Comparison of ENCODE assay signal across 2 cellular contexts in genomic region chr12:121536058-121536928, GRCh38.
A peak's percentile ranks its signal among the peaks of the same experiment; 100 is the strongest.
TF ChIP-seq lines count a peak whose summit lies in the region.

No MANE protein-coding gene starts in this region.

TF ChIP-seq in HEK293, 187 proteins besides CTCF, POLR2A, EP300 and RAD21 (continued from another document and continues in another):
- TF ChIP-seq HIC1 (tag by site-specific recombination; IDR thresholded peaks at IDR 0.05) (peak; percentile 25; the same call in 1 of the 2 replicates), MYNN (tag by site-specific recombination; IDR thresholded peaks at IDR 0.05; ENCODE audit: borderline replicate concordance) (peak; percentile 99), ZNF501 (tag by site-specific recombination; IDR thresholded peaks at IDR 0.05) (no peak), ZBTB21 (tag by site-specific recombination; IDR thresholded peaks at IDR 0.05) (no peak), ZNF16 (tag by site-specific recombination; IDR thresholded peaks at IDR 0.05; ENCODE audit: low read depth) (no peak), ZNF184 (tag by site-specific recombination; IDR thresholded peaks at IDR 0.05) (no peak), BCL6B (tag by site-specific recombination; IDR thresholded peaks at IDR 0.05) (no peak), RBAK (tag by site-specific recombination; IDR thresholded peaks at IDR 0.05) (no peak), KLF10 (tag by site-specific recombination; IDR thresholded peaks at IDR 0.05) (no peak), ZNF433 (tag by site-specific recombination; IDR thresholded peaks at IDR 0.05; ENCODE audit: low read depth) (no peak), ZNF146 (tag by site-specific recombination; IDR thresholded peaks at IDR 0.05) (no peak), ZNF354C (tag by site-specific recombination; IDR thresholded peaks at IDR 0.05; ENCODE audit: borderline replicate concordance, low read depth) (no peak), ZNF416 (tag by site-specific recombination; IDR thresholded peaks at IDR 0.05) (no peak), ZFHX2 (tag by site-specific recombination; conservative IDR thresholded peaks at IDR 0.05) (no peak), ZNF157 (tag by site-specific recombination; IDR thresholded peaks at IDR 0.05) (no peak), ZNF221 (tag by site-specific recombination; IDR thresholded peaks at IDR 0.05; ENCODE audit: borderline replicate concordance) (no peak), ZNF514 (tag by site-specific recombination; IDR thresholded peaks at IDR 0.05) (no peak), ZBTB44 (tag by site-specific recombination; IDR thresholded peaks at IDR 0.05) (no peak), ZNF777 (tag by site-specific recombination; IDR thresholded peaks at IDR 0.05; ENCODE audit: borderline replicate concordance) (no peak), ZNF24 (tag by site-specific recombination; IDR thresholded peaks at IDR 0.05) (no peak), ZNF426 (tag by site-specific recombination; IDR thresholded peaks at IDR 0.05) (no peak), ZNF692 (tag by site-specific recombination; IDR thresholded peaks at IDR 0.05) (0 out of 2 replicates have a peak, but pooled peaks have one; percentile 12), ZNF341 (tag by site-specific recombination; IDR thresholded peaks at IDR 0.05; ENCODE audit: low read depth) (peak; percentile 84), SALL2 (tag by site-specific recombination; IDR thresholded peaks at IDR 0.05; ENCODE audit: borderline replicate concordance) (no peak), BCL11A (tag by site-specific recombination; IDR thresholded peaks at IDR 0.05; ENCODE audit: low read depth) (0 out of 2 replicates have a peak, but pooled peaks have one; percentile 62), ZBTB7A (tag by site-specific recombination; IDR thresholded peaks at IDR 0.05; ENCODE audit: low read depth) (peak; percentile 23; the same call in 1 of the 2 replicates), ZNF792 (tag by site-specific recombination; IDR thresholded peaks at IDR 0.05) (no peak), ZEB2 (tag by site-specific recombination; IDR thresholded peaks at IDR 0.05) (peak; percentile 42; the same call in 1 of the 2 replicates), ZNF600 (tag by site-specific recombination; IDR thresholded peaks at IDR 0.05) (peak; percentile 87), ZNF132 (tag by site-specific recombination; IDR thresholded peaks at IDR 0.05; ENCODE audit: borderline replicate concordance) (no peak)

TF ChIP-seq in GM12878, 131 proteins besides CTCF, POLR2A, EP300 and RAD21 (continued from another document):
- no peak for TF ChIP-seq PAX8 (IDR thresholded peaks at IDR 0.05)
- TF ChIP-seq BCL11A (IDR thresholded peaks at IDR 0.05; ENCODE audit: low read depth, low read length) = no peak
- no peak for TF ChIP-seq ASH2L (IDR thresholded peaks at IDR 0.05; ENCODE audit: borderline replicate concordance, low read depth)
- TF ChIP-seq ATF3 (IDR thresholded peaks at IDR 0.05; ENCODE audit: borderline replicate concordance, extremely low read depth, low read depth, low read length) = no peak
- TF ChIP-seq NBN (IDR thresholded peaks at IDR 0.05) = 0 out of 2 replicates have a peak, but pooled peaks have one; percentile 46
- no peak for TF ChIP-seq SMC3 (IDR thresholded peaks at IDR 0.05; ENCODE audit: borderline replicate concordance, low read length)
- no peak for TF ChIP-seq HDAC2 (IDR thresholded peaks at IDR 0.05)
- TF ChIP-seq RUNX3 (IDR thresholded peaks at IDR 0.05; ENCODE audit: low read length) = peak; percentile 74
- peak; percentile 75 for TF ChIP-seq CHD2 (IDR thresholded peaks at IDR 0.05; ENCODE audit: borderline replicate concordance, low read depth, low read length)
- no peak for TF ChIP-seq BCL3 (IDR thresholded peaks at IDR 0.05; ENCODE audit: borderline replicate concordance, insufficient read depth, low read depth, low read length, poor library complexity, severe bottlenecking)
- no peak for TF ChIP-seq EED (IDR thresholded peaks at IDR 0.05; ENCODE audit: low read depth)
- peak; percentile 20; the same call in 1 of the 2 replicates for TF ChIP-seq MTA2 (IDR thresholded peaks at IDR 0.05; ENCODE audit: low read depth)
- TF ChIP-seq CREB1 (IDR thresholded peaks at IDR 0.05; ENCODE audit: low read depth) = no peak; the same call in 1 of the 2 replicates
- no peak for TF ChIP-seq ZNF592 (IDR thresholded peaks at IDR 0.05)
- TF ChIP-seq MEF2A (IDR thresholded peaks at IDR 0.05; ENCODE audit: insufficient read depth, low read depth, low read length) = 0 out of 2 replicates have a peak, but pooled peaks have one; percentile 45
- TF ChIP-seq FOXM1 (IDR thresholded peaks at IDR 0.05; ENCODE audit: low read depth, low read length) = 0 out of 2 replicates have a peak, but pooled peaks have one; percentile 57
- no peak for TF ChIP-seq SMAD1 (IDR thresholded peaks at IDR 0.05; ENCODE audit: low read depth, partially characterized antibody)
- TF ChIP-seq RFX5 (IDR thresholded peaks at IDR 0.05; ENCODE audit: low read depth, low read length) = peak; percentile 79
- TF ChIP-seq BCLAF1 (IDR thresholded peaks at IDR 0.05) = no peak
- no peak for TF ChIP-seq SUZ12 (IDR thresholded peaks at IDR 0.05; ENCODE audit: unreplicated experiment)
- TF ChIP-seq ATF7 (IDR thresholded peaks at IDR 0.05; ENCODE audit: low read depth) = peak; percentile 52; the same call in 1 of the 2 replicates
- no peak for TF ChIP-seq IRF3 (IDR thresholded peaks at IDR 0.05)
- TF ChIP-seq BACH1 (IDR thresholded peaks at IDR 0.05; ENCODE audit: borderline replicate concordance) = no peak; the same call in 1 of the 2 replicates
- TF ChIP-seq NR2F1 (conservative IDR thresholded peaks at IDR 0.05) = no peak
- TF ChIP-seq ZSCAN29 (IDR thresholded peaks at IDR 0.05) = no peak
- peak; percentile 63; the same call in 1 of the 2 replicates for TF ChIP-seq POLR2AphosphoS5 (IDR thresholded peaks at IDR 0.05; ENCODE audit: low read length)
- TF ChIP-seq RBBP5 (conservative IDR thresholded peaks at IDR 0.05) = no peak
- no peak for TF ChIP-seq ZBTB33 (IDR thresholded peaks at IDR 0.05)
TF ChIP-seq in GM12878: peak in this region for 42.
